ENCODE assay signal across 8 cellular contexts in the genomic region with DNA sequence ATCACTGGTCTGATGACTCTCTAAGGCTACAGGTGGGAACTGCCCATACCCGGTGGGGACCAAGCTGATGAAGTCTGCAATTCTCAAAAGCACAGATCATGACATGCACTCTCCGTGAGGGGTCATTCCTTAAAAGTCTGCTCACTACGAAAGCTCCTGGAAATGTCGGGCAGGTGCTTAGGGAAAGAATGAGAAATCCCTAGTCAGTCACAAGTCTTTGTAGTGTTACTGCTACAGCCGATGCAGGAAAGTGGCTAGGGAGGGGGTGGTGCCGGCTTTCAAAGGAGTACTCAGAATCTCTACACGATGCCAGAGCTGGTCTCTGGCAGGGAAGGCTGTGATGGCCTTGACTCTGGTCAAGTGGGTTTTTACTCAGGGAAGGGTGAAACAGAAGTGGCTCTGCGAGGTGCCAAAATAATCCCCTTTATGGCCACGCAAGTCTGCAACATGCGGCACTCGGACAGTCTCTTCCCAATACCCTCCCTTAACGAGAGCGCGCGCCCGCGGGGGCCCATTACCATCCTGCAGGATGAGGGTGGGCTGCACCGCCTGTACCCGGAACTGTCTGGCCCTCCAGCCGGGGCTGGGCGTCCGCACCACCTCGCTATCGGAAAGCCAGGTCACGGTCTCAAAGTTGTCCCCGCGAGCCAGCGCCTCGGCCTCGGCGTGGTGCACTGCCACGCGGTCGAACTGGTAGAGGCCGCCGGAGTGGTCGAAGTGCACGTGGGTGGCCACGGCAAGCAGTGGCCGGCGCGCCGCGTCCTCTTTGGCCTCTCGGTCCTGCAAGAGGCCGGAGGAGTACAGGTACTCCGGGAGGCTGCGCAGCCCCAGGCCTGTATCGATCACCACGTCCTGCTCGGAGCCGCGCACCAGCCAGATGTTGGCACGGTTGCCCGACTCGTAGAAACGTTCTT. TPM values are rescaled to one million over a fixed set of nuclear protein-coding genes. Genes with fewer than 3 reads are reported as not detected.
DNase-seq lines count a peak whose midpoint lies in the region; ATAC-seq and TF ChIP-seq lines count a peak whose summit lies in the region.

No MANE protein-coding gene starts in this region.

- DNase-seq in NCI-H1417 (lab: John Stamatoyannopoulos, UW): peak; percentile 49 to 63 (median 63)
- DNase-seq in NCI-H1417 treated with DMSO at 0.1 percent for 48 hours (lab: John Stamatoyannopoulos, UW): no peak
- DNase-seq in NCI-H146 (lab: John Stamatoyannopoulos, UW): peak; percentile 56
- peak; percentile 26 for DNase-seq in activated CD4-positive, alpha-beta T cell treated with anti-CD3 and anti-CD28 coated beads, Interleukin-2, amount 10 ng/mL, durations not matched to agents 7 days and 5 days
- DNase-seq in endothelial cell (ENCODE audit: low spot score): peak; percentile 46
- peak; percentile 54 for DNase-seq in midbrain (lab: John Stamatoyannopoulos, UW)

- peak overlapping the region; percentile 97 for H3K27ac Mint-ChIP-seq in activated CD4-positive, alpha-beta T cell treated with anti-CD3 and anti-CD28 coated beads, Interleukin-2, amount 10 ng/mL, durations not matched to agents 7 days and 5 days
- H3K27ac Mint-ChIP-seq in endothelial cell (ENCODE audit: unreplicated experiment): peak overlapping the region; percentile 3
- H3K27ac Mint-ChIP-seq in stimulated activated memory B cell treated with anti-CD40 and anti-IgM and Interleukin-4, amounts not matched to agents 10 μg/mL and 1 μg/mL and 100 μg/mL, for 72 hours: peak overlapping the region; percentile 85

- peaks cover 4% of the 10 kb centered on the region for H3K9me3 Mint-ChIP-seq in activated CD4-positive, alpha-beta T cell treated with anti-CD3 and anti-CD28 coated beads, Interleukin-2, amount 10 ng/mL, durations not matched to agents 7 days and 5 days
- H3K9me3 Mint-ChIP-seq in endothelial cell (ENCODE audit: unreplicated experiment): no peaks in the 10 kb centered on the region
- no peaks in the 10 kb centered on the region for H3K9me3 Mint-ChIP-seq in stimulated activated memory B cell treated with anti-CD40 and anti-IgM and Interleukin-4, amounts not matched to agents 10 μg/mL and 1 μg/mL and 100 μg/mL, for 72 hours

- TF ChIP-seq CTCF in endothelial cell (IDR thresholded peaks at IDR 0.05; ENCODE audit: unreplicated experiment): no peak

- POLR2A ChIA-PET in activated CD4-positive, alpha-beta T cell treated with anti-CD3 and anti-CD28 coated beads, Interleukin-2, amount 10 ng/mL, durations not matched to agents 7 days and 5 days (lab: Charles Lee): no interaction called here

- H3K36me3 Mint-ChIP-seq in activated CD4-positive, alpha-beta T cell treated with anti-CD3 and anti-CD28 coated beads, Interleukin-2, amount 10 ng/mL, durations not matched to agents 7 days and 5 days (ENCODE audit: low read depth): peaks cover 22% of the 10 kb centered on the region
- peaks cover 3% of the 10 kb centered on the region for H3K36me3 Mint-ChIP-seq in endothelial cell (ENCODE audit: low read depth, unreplicated experiment)
- H3K36me3 Mint-ChIP-seq in stimulated activated memory B cell treated with anti-CD40 and anti-IgM and Interleukin-4, amounts not matched to agents 10 μg/mL and 1 μg/mL and 100 μg/mL, for 72 hours: peaks cover 27% of the 10 kb centered on the region

- CTCF ChIA-PET in activated CD4-positive, alpha-beta T cell treated with anti-CD3 and anti-CD28 coated beads, Interleukin-2, amount 10 ng/mL, durations not matched to agents 7 days and 5 days (lab: Charles Lee): interaction anchor here (0.9 to 2.2 kb wide), 3 partner anchors 13 to 56 kb away, joined by 3 to 7 read pairs (median 4); a partner anchor contains a TSS

- peak overlapping the region; percentile 98 for H3K4me3 Mint-ChIP-seq in activated CD4-positive, alpha-beta T cell treated with anti-CD3 and anti-CD28 coated beads, Interleukin-2, amount 10 ng/mL, durations not matched to agents 7 days and 5 days
- H3K4me3 Mint-ChIP-seq in endothelial cell (ENCODE audit: unreplicated experiment): peak overlapping the region; percentile 97
- peak overlapping the region; percentile 95 for H3K4me3 Mint-ChIP-seq in stimulated activated memory B cell treated with anti-CD40 and anti-IgM and Interleukin-4, amounts not matched to agents 10 μg/mL and 1 μg/mL and 100 μg/mL, for 72 hours

- no peaks in the 10 kb centered on the region for H3K27me3 Mint-ChIP-seq in activated CD4-positive, alpha-beta T cell treated with anti-CD3 and anti-CD28 coated beads, Interleukin-2, amount 10 ng/mL, durations not matched to agents 7 days and 5 days
- peaks cover 7% of the 10 kb centered on the region for H3K27me3 Mint-ChIP-seq in endothelial cell (ENCODE audit: unreplicated experiment)
- H3K27me3 Mint-ChIP-seq in stimulated activated memory B cell treated with anti-CD40 and anti-IgM and Interleukin-4, amounts not matched to agents 10 μg/mL and 1 μg/mL and 100 μg/mL, for 72 hours: no peaks in the 10 kb centered on the region

- peaks cover 44% of the 10 kb centered on the region for H3K4me1 Mint-ChIP-seq in activated CD4-positive, alpha-beta T cell treated with anti-CD3 and anti-CD28 coated beads, Interleukin-2, amount 10 ng/mL, durations not matched to agents 7 days and 5 days
- H3K4me1 Mint-ChIP-seq in endothelial cell (ENCODE audit: unreplicated experiment): peaks cover 25% of the 10 kb centered on the region
- H3K4me1 Mint-ChIP-seq in stimulated activated memory B cell treated with anti-CD40 and anti-IgM and Interleukin-4, amounts not matched to agents 10 μg/mL and 1 μg/mL and 100 μg/mL, for 72 hours: peaks cover 39% of the 10 kb centered on the region

- peak; percentile 11 for ATAC-seq in HG02571 (IDR thresholded peaks at IDR 0.05; ENCODE audit: unreplicated experiment)
- no peak for ATAC-seq in stimulated activated memory B cell treated with anti-CD40 and anti-IgM and Interleukin-4, amounts not matched to agents 10 μg/mL and 1 μg/mL and 100 μg/mL, for 72 hours

RNA-seq across cellular contexts. Expression of a gene that starts 1.0 kb away (rescaled TPM):
- 1 to 10 TPM; 6.1 to 7.3 TPM for total RNA-seq in activated CD4-positive, alpha-beta T cell treated with anti-CD3 and anti-CD28 coated beads, Interleukin-2, amount 10 ng/mL, durations not matched to agents 7 days and 5 days
- total RNA-seq in endothelial cell (ENCODE audit: unreplicated experiment): 3.8 TPM

RNA-seq across cellular contexts. Expression of a gene that starts 1.1 kb away (rescaled TPM):
- total RNA-seq in activated CD4-positive, alpha-beta T cell treated with anti-CD3 and anti-CD28 coated beads, Interleukin-2, amount 10 ng/mL, durations not matched to agents 7 days and 5 days: 1 to 10 TPM; 3.0 to 3.5 TPM
- total RNA-seq in endothelial cell (ENCODE audit: unreplicated experiment): 5.9 TPM

RNA-seq across cellular contexts. Expression of a gene that starts 55.8 kb away (rescaled TPM):
- 10 to 100 TPM; 21.1 to 22.5 TPM for total RNA-seq in activated CD4-positive, alpha-beta T cell treated with anti-CD3 and anti-CD28 coated beads, Interleukin-2, amount 10 ng/mL, durations not matched to agents 7 days and 5 days
- total RNA-seq in endothelial cell (ENCODE audit: unreplicated experiment): 15.6 TPM

Comparison
In these comparisons a context has a peak if more than half of its experiments do, and no peak if none do; other contexts are left out.
1. H3K27ac Mint-ChIP-seq: peak in every context shown above with its lines; median percentile 97 in activated CD4-positive, alpha-beta T cell treated with anti-CD3 and anti-CD28 coated beads, Interleukin-2, amount 10 ng/mL, durations not matched to agents 7 days and 5 days; 85 in stimulated activated memory B cell treated with anti-CD40 and anti-IgM and Interleukin-4, amounts not matched to agents 10 μg/mL and 1 μg/mL and 100 μg/mL, for 72 hours; 3 in endothelial cell.